Comparison of ENCODE assay signal across 8 cellular contexts in genomic region chr17:4420692-4421131, GRCh38. TPM values are rescaled to one million over a fixed set of nuclear protein-coding genes. Genes with fewer than 3 reads are reported as not detected.
DNase-seq lines count a peak whose midpoint lies in the region; ATAC-seq and TF ChIP-seq lines count a peak whose summit lies in the region.

No MANE protein-coding gene starts in this region.

- peaks cover 17% of the 10 kb centered on the region for H3K27me3 Mint-ChIP-seq in H9 (ENCODE audit: low read depth)

- DNase-seq in H9, result peak; percentile 86
- DNase-seq in NCI-H524 treated with DMSO at 0.1 percent for 48 hours (lab: John Stamatoyannopoulos, UW), result peak; percentile 21
- peak; percentile 14 to 67 for DNase-seq in activated CD4-positive, alpha-beta T cell treated with anti-CD3 and anti-CD28 coated beads, Interleukin-2, amount 50 U/mL, for 24 hours (ENCODE audit: low read depth in 1 of 2, low spot score in 1 of 2)
- peak; percentile 79 for DNase-seq in ecto neural progenitor cell (ENCODE audit: low spot score)
- DNase-seq in lower lobe of right lung, result no peak
- DNase-seq in stimulated activated CD8-positive, alpha-beta memory T cell treated with anti-CD3 and anti-CD28 coated beads, Interleukin-15, amount 100 ng/mL, for 1 hour (ENCODE audit: low read depth), result peak; percentile 33

- TF ChIP-seq CTCF in H9 (conservative IDR thresholded peaks at IDR 0.05) (peak; percentile 87), lower lobe of right lung (IDR thresholded peaks at IDR 0.05) (peak; percentile 85)

- intact Hi-C loops in lower lobe of right lung (cut with DNase I), result no loop called here

- no peak overlapping the region for H2BK120ac ChIP-seq in H9 (ENCODE audit: low read depth, low read length, poor library complexity, severe bottlenecking)

- H2BK20ac ChIP-seq in H9 (ENCODE audit: low read depth, low read length, poor library complexity, severe bottlenecking), result no peak overlapping the region

- no peaks in the 10 kb centered on the region for H3K23me2 ChIP-seq in H9 (ENCODE audit: insufficient read length, low read depth, low read length, poor library complexity, severe bottlenecking)

- H3K4me2 ChIP-seq in BLaER1 treated with 17β-estradiol and CSF1 and Interleukin-3, amounts not matched to agents 10 nM and 100 nM, result peak overlapping the region; percentile 10 to 71 (median 50); a peak in 20 of 22 replicates
- H3K4me2 ChIP-seq in H9 (ENCODE audit: insufficient read depth, insufficient read length, low read length), result no peak overlapping the region

- WGBS in H9 (ENCODE audit: extremely low coverage, insufficient read length, low lambda C conversion rate), result no CpG with 5 or more reads among the region's 7 CpGs

- H3K56ac ChIP-seq in H9 (ENCODE audit: insufficient read length, low read depth, low read length), result no peak overlapping the region

- H3K18ac ChIP-seq in H9 (ENCODE audit: insufficient read length, low read depth, low read length), result no peak overlapping the region

- no peak overlapping the region for H2BK15ac ChIP-seq in H9 (ENCODE audit: low read depth, low read length)

- no peaks in the 10 kb centered on the region for H3K4me1 Mint-ChIP-seq in H9

- H3K36me3 Mint-ChIP-seq in H9 (ENCODE audit: insufficient read depth in 1 of 3, low read depth in 3 of 3), result no peaks in the 10 kb centered on the region

- no peak overlapping the region for H3K4me3 ChIP-seq in BLaER1 treated with 17β-estradiol and CSF1 and Interleukin-3, amounts not matched to agents 10 nM and 100 nM
- H3K4me3 ChIP-seq in lower lobe of right lung, result no peak overlapping the region

- H3K79me2 ChIP-seq in H9 (ENCODE audit: insufficient read depth, low read length), result no peaks in the 10 kb centered on the region

- H4K5ac ChIP-seq in H9 (ENCODE audit: insufficient read length, low read depth, low read length), result no peak overlapping the region

- no peak overlapping the region for H3K23ac ChIP-seq in H9 (ENCODE audit: insufficient read length, low read depth, low read length)

- peak overlapping the region in 2 of 11 experiments; percentile 22 to 40; a peak in 3 of 22 replicates for H3K27ac ChIP-seq in BLaER1 treated with 17β-estradiol and CSF1 and Interleukin-3, amounts not matched to agents 10 nM and 100 nM
- H3K27ac ChIP-seq in H9 (ENCODE audit: insufficient read length, low read depth, low read length) (no peak overlapping the region), lower lobe of right lung (no peak overlapping the region)

- H3K4me1 ChIP-seq in BLaER1 treated with 17β-estradiol and CSF1 and Interleukin-3, amounts not matched to agents 10 nM and 100 nM, result peaks cover 10 to 38% (median 28%) of the 10 kb centered on the region in 10 experiments
- H3K4me1 ChIP-seq in H9 (ENCODE audit: insufficient read depth, low read length) (no peaks in the 10 kb centered on the region), lower lobe of right lung (peaks cover 5% of the 10 kb centered on the region)

- H3T11ph ChIP-seq in H9 (ENCODE audit: low read length), result no peak overlapping the region

- no peak overlapping the region for H4K91ac ChIP-seq in H9 (ENCODE audit: insufficient read length, low read depth, low read length)

- no peaks in the 10 kb centered on the region for H3K27me3 ChIP-seq in BLaER1 treated with 17β-estradiol and CSF1 and Interleukin-3, amounts not matched to agents 10 nM and 100 nM
- H3K27me3 ChIP-seq in H9 (ENCODE audit: insufficient read depth, low read length) (no peaks in the 10 kb centered on the region), lower lobe of right lung (ENCODE audit: low read depth) (no peaks in the 10 kb centered on the region)

- H3K36me3 ChIP-seq in BLaER1 treated with 17β-estradiol and CSF1 and Interleukin-3, amounts not matched to agents 10 nM and 100 nM, result no peaks in the 10 kb centered on the region
- no peaks in the 10 kb centered on the region for H3K36me3 ChIP-seq in lower lobe of right lung

- peak overlapping the region in 3 of 11 experiments; percentile 10 to 21 (median 15); a peak in 1 of 22 replicates for H3K9ac ChIP-seq in BLaER1 treated with 17β-estradiol and CSF1 and Interleukin-3, amounts not matched to agents 10 nM and 100 nM
- H3K9ac ChIP-seq in H9 (ENCODE audit: extremely low read depth, insufficient read length, low read length), result no peak overlapping the region

- peak overlapping the region in 1 of 3 experiments; percentile 40; a peak in 1 of 7 replicates for H3K27ac Mint-ChIP-seq in H9

- H2BK5ac ChIP-seq in H9 (ENCODE audit: insufficient read length, low read length), result no peak overlapping the region

- H3K9me3 Mint-ChIP-seq in H9, result no peaks in the 10 kb centered on the region

- H3K9me3 ChIP-seq in BLaER1 treated with 17β-estradiol and CSF1 and Interleukin-3, amounts not matched to agents 10 nM and 100 nM (replicated peaks in 1 of 11), result no peaks in the 10 kb centered on the region
- H3K9me3 ChIP-seq in H9 (ENCODE audit: control insufficient read depth, low read depth, low read length) (no peaks in the 10 kb centered on the region), lower lobe of right lung (no peaks in the 10 kb centered on the region)

- H4K20me1 ChIP-seq in BLaER1 treated with 17β-estradiol and CSF1 and Interleukin-3, amounts not matched to agents 10 nM and 100 nM, result 0 out of 22 replicates have a peak, but pooled peaks cover 0 to 6% (median 0%) of the 10 kb centered on the region in 11 experiments
- no peaks in the 10 kb centered on the region for H4K20me1 ChIP-seq in H9 (ENCODE audit: control insufficient read depth, insufficient read depth, insufficient read length)

- peak; percentile 91 to 92 for ATAC-seq in lower lobe of right lung
- no peak for ATAC-seq in GM19324 (IDR thresholded peaks at IDR 0.05; ENCODE audit: low FRiP score, unreplicated experiment)

- H2AK5ac ChIP-seq in H9 (ENCODE audit: insufficient read length, low read length), result no peak overlapping the region

- no peak overlapping the region for H3K4ac ChIP-seq in H9 (ENCODE audit: low read depth, low read length)

- no peak overlapping the region for H2BK12ac ChIP-seq in H9 (ENCODE audit: insufficient read length, low read depth, low read length)

- H3K14ac ChIP-seq in H9 (ENCODE audit: insufficient read depth, low read length), result no peak overlapping the region

- H2AFZ ChIP-seq in H9 (ENCODE audit: low read length), result peak overlapping the region; percentile 83

- no peak overlapping the region for H4K8ac ChIP-seq in H9 (replicated peaks; ENCODE audit: insufficient read length, low read depth, low read length)

- H3K4me3 Mint-ChIP-seq in H9, result no peak overlapping the region

- H3K79me1 ChIP-seq in H9 (ENCODE audit: insufficient read depth, low read depth, low read length, poor library complexity, severe bottlenecking), result no peaks in the 10 kb centered on the region

RNA-seq across cellular contexts. Expression of gene SPNS3, which starts 13.0 kb away (rescaled TPM):
- total RNA-seq in H9 (2021) (not detected in 2 replicates), lower lobe of right lung (0.24 TPM)

RNA-seq across cellular contexts. Expression of gene UBE2G1, which starts 54.2 kb away (rescaled TPM):
- total RNA-seq in H9 (2021), result 185 and 188 TPM in 2 replicates
- total RNA-seq in lower lobe of right lung, result 42.5 TPM
